2 cellular contexts compared by ENCODE assay signal in the genomic region with DNA sequence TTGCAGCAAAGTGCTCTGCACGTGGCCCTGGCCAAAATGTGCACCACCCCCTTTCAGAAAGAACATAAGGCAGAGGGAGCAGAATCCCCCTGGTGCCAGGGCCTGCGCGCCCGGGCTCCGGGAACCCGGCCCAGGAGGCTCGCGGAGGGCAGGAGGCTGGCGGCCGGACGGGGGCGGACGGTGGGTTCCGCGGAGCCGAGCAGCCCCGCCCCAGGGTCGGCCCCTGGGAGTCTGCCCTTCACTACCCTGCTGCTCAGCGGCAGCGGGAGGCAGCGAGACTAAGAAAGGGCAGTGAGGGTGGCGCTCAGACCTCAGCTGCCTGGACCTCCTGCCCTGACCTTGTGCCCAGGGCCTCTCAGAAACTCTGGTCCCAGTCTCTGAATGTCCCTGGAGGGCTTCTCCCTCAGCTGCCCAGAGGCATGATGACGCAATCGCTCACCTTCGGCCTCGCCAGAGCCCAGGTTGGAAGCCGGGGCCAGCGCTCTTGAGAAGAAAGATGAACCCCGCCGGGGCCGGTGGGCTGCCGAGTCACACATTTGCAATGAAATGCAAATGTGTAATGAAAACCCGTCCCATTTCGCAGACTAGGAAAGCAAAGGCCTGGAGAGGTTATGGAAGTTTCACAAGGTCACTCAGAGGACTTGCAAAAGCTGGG.
TF ChIP-seq lines count a peak whose summit lies in the region.

No MANE protein-coding gene starts in this region.

TF ChIP-seq in SK-N-SH, 30 proteins besides CTCF, POLR2A, EP300 and RAD21 (continued from another document):
- TF ChIP-seq, protein P1, sequence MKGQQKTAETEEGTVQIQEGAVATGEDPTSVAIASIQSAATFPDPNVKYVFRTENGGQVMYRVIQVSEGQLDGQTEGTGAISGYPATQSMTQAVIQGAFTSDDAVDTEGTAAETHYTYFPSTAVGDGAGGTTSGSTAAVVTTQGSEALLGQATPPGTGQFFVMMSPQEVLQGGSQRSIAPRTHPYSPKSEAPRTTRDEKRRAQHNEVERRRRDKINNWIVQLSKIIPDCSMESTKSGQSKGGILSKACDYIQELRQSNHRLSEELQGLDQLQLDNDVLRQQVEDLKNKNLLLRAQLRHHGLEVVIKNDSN (IDR thresholded peaks at IDR 0.05; ENCODE audit: borderline replicate concordance, low read depth): no peak
- TF ChIP-seq NRF1 (IDR thresholded peaks at IDR 0.05; ENCODE audit: low read depth, low read length): no peak
- TF ChIP-seq RCOR1 (IDR thresholded peaks at IDR 0.05; ENCODE audit: low read length): no peak

TF ChIP-seq in SK-N-SH treated with all-trans-retinoic acid at 6 μM for 48 hours, 23 proteins besides CTCF, POLR2A, EP300 and RAD21 (continued from another document):
- TF ChIP-seq, protein P2, sequence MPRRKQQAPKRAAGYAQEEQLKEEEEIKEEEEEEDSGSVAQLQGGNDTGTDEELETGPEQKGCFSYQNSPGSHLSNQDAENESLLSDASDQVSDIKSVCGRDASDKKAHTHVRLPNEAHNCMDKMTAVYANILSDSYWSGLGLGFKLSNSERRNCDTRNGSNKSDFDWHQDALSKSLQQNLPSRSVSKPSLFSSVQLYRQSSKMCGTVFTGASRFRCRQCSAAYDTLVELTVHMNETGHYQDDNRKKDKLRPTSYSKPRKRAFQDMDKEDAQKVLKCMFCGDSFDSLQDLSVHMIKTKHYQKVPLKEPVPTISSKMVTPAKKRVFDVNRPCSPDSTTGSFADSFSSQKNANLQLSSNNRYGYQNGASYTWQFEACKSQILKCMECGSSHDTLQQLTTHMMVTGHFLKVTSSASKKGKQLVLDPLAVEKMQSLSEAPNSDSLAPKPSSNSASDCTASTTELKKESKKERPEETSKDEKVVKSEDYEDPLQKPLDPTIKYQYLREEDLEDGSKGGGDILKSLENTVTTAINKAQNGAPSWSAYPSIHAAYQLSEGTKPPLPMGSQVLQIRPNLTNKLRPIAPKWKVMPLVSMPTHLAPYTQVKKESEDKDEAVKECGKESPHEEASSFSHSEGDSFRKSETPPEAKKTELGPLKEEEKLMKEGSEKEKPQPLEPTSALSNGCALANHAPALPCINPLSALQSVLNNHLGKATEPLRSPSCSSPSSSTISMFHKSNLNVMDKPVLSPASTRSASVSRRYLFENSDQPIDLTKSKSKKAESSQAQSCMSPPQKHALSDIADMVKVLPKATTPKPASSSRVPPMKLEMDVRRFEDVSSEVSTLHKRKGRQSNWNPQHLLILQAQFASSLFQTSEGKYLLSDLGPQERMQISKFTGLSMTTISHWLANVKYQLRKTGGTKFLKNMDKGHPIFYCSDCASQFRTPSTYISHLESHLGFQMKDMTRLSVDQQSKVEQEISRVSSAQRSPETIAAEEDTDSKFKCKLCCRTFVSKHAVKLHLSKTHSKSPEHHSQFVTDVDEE (CRISPR knock-in tag; IDR thresholded peaks at IDR 0.05): no peak
- TF ChIP-seq, protein P3, sequence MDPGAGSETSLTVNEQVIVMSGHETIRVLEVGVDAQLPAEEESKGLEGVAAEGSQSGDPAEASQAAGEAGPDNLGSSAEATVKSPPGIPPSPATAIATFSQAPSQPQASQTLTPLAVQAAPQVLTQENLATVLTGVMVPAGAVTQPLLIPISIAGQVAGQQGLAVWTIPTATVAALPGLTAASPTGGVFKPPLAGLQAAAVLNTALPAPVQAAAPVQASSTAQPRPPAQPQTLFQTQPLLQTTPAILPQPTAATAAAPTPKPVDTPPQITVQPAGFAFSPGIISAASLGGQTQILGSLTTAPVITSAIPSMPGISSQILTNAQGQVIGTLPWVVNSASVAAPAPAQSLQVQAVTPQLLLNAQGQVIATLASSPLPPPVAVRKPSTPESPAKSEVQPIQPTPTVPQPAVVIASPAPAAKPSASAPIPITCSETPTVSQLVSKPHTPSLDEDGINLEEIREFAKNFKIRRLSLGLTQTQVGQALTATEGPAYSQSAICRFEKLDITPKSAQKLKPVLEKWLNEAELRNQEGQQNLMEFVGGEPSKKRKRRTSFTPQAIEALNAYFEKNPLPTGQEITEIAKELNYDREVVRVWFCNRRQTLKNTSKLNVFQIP (CRISPR knock-in tag; IDR thresholded peaks at IDR 0.05; ENCODE audit: borderline replicate concordance, low read depth): no peak
TF ChIP-seq in SK-N-SH treated with all-trans-retinoic acid at 6 μM for 48 hours: peak in this region for 0.
